In genomic region chr6:26554669-26555504, GRCh38 we compare ENCODE assay signal across 8 cellular contexts. TPM values are rescaled to one million over a fixed set of nuclear protein-coding genes. Genes with fewer than 3 reads are reported as not detected.
DNase-seq lines count a peak whose midpoint lies in the region; ATAC-seq and TF ChIP-seq lines count a peak whose summit lies in the region.

No MANE protein-coding gene starts in this region.

- H3K4me1 Mint-ChIP-seq in CD8-positive, alpha-beta T cell (ENCODE audit: low read depth) = peaks cover 21% of the 10 kb centered on the region
- peaks cover 22% of the 10 kb centered on the region for H3K4me1 Mint-ChIP-seq in activated T-cell treated with anti-CD3 and anti-CD28 coated beads, Interleukin-2, amount 50 U/mL, for 4 hours (ENCODE audit: low read depth)

- peak overlapping the region; percentile 64 for H3K4me3 ChIP-seq in CD8-positive, alpha-beta T cell (ENCODE audit: low read depth, low read length)
- H3K4me3 ChIP-seq in fibroblast of villous mesenchyme (ENCODE audit: low read depth, low read length) (peak overlapping the region; percentile 75), osteoblast (ENCODE audit: insufficient read depth, low read length) (peak overlapping the region; percentile 73)

- H3K27ac ChIP-seq in CD8-positive, alpha-beta T cell (ENCODE audit: low read depth, low read length) = no peak overlapping the region
- peak overlapping the region; percentile 0 for H3K27ac ChIP-seq in osteoblast (ENCODE audit: low read depth, low read length)

- no peaks in the 10 kb centered on the region for H3K36me3 ChIP-seq in CD8-positive, alpha-beta T cell (ENCODE audit: insufficient read depth, low read length)
- no peaks in the 10 kb centered on the region for H3K36me3 ChIP-seq in osteoblast (ENCODE audit: insufficient read depth, low read length)

- H3K79me2 ChIP-seq in osteoblast (ENCODE audit: insufficient read depth, low read length) = no peaks in the 10 kb centered on the region

- H3K36me3 Mint-ChIP-seq in CD8-positive, alpha-beta T cell = peaks cover 2% of the 10 kb centered on the region
- H3K36me3 Mint-ChIP-seq in activated T-cell treated with anti-CD3 and anti-CD28 coated beads, Interleukin-2, amount 50 U/mL, for 4 hours (ENCODE audit: insufficient read depth) = no peaks in the 10 kb centered on the region

- POLR2A ChIA-PET in CD8-positive, alpha-beta T cell (lab: Charles Lee) = interaction anchor here (0.6 to 4.0 kb wide), 12 partner anchors 17 to 1339 kb away, joined by 3 to 54 read pairs (median 4); partner anchors contain the start of gene HMGN4

- no peaks in the 10 kb centered on the region for H3K27me3 Mint-ChIP-seq in CD8-positive, alpha-beta T cell (ENCODE audit: low read depth)
- no peaks in the 10 kb centered on the region for H3K27me3 Mint-ChIP-seq in activated T-cell treated with anti-CD3 and anti-CD28 coated beads, Interleukin-2, amount 50 U/mL, for 4 hours (ENCODE audit: low read depth)

- peak overlapping the region; percentile 80 for H3K27ac Mint-ChIP-seq in CD8-positive, alpha-beta T cell

- H3K4me3 Mint-ChIP-seq in CD8-positive, alpha-beta T cell = peak overlapping the region; percentile 74
- no peak overlapping the region for H3K4me3 Mint-ChIP-seq in activated T-cell treated with anti-CD3 and anti-CD28 coated beads, Interleukin-2, amount 50 U/mL, for 4 hours

- TF ChIP-seq CTCF in CD8-positive, alpha-beta T cell (IDR thresholded peaks at IDR 0.05) = no peak
- no peak for TF ChIP-seq CTCF in fibroblast of villous mesenchyme (IDR thresholded peaks at IDR 0.05; ENCODE audit: insufficient read depth, low read depth, low read length)
- TF ChIP-seq CTCF in osteoblast (IDR thresholded peaks at IDR 0.05; ENCODE audit: extremely low read depth, low read depth, low read length) = no peak

- peaks cover 25% of the 10 kb centered on the region for H3K4me1 ChIP-seq in CD8-positive, alpha-beta T cell (ENCODE audit: insufficient read depth, low read length)
- peaks cover 18% of the 10 kb centered on the region for H3K4me1 ChIP-seq in osteoblast (ENCODE audit: insufficient read depth, low read length)

- intact Hi-C loops in CD8-positive, alpha-beta T cell (cut with DNase I, micrococcal nuclease) = loop anchor here (1.0 to 10.0 kb wide), 8 partner anchors 13 to 917 kb away; partner anchors contain the start of genes ABT1 (in 1 of the 2), BTN2A1 (in 1 of the 2), HMGN4 (in 1 of the 2) and ZNF184 (in 1 of the 2)

- H3K27me3 ChIP-seq in CD8-positive, alpha-beta T cell (ENCODE audit: insufficient read depth, low read length) = no peaks in the 10 kb centered on the region
- no peaks in the 10 kb centered on the region for H3K27me3 ChIP-seq in osteoblast (ENCODE audit: insufficient read depth, low read length)

- H2AFZ ChIP-seq in osteoblast (ENCODE audit: low read length) = peak overlapping the region; percentile 91

- no peaks in the 10 kb centered on the region for H3K9me3 Mint-ChIP-seq in CD8-positive, alpha-beta T cell
- H3K9me3 Mint-ChIP-seq in activated T-cell treated with anti-CD3 and anti-CD28 coated beads, Interleukin-2, amount 50 U/mL, for 4 hours = no peaks in the 10 kb centered on the region

- DNase-seq in CD8-positive, alpha-beta T cell = peak in 4 of 7 experiments; percentile 36 to 70 (median 53)
- peak; percentile 75 for DNase-seq in OCI-M2 (lab: John Stamatoyannopoulos, UW; ENCODE audit: unreplicated experiment)
- DNase-seq in activated T-cell treated with anti-CD3 and anti-CD28 coated beads, Interleukin-2, amount 50 U/mL, for 4 hours = peak; percentile 48
- peak; percentile 64 for DNase-seq in fibroblast of villous mesenchyme (ENCODE audit: low read depth)
- DNase-seq in osteoblast (ENCODE audit: insufficient read length, low spot score, missing footprints) = no peak

- CTCF ChIA-PET in CD8-positive, alpha-beta T cell (lab: Charles Lee) = interaction anchor here (0.6 to 2.5 kb wide), 4 partner anchors 14 to 213 kb away, joined by 4 to 17 read pairs (median 9); partner anchors contain the start of gene ABT1

- peak overlapping the region; percentile 93 for H3K4me2 ChIP-seq in osteoblast (ENCODE audit: insufficient read depth, low read length)

- peak; percentile 57 for ATAC-seq in CD8-positive, alpha-beta T cell
- ATAC-seq in HG02588 (IDR thresholded peaks at IDR 0.05; ENCODE audit: unreplicated experiment) = peak; percentile 26
- peak in 1 of 2 donors; percentile 14 for ATAC-seq in activated T-cell treated with anti-CD3 and anti-CD28 coated beads, Interleukin-2, amount 50 U/mL, for 4 hours
- no peak for ATAC-seq in GM19452 (IDR thresholded peaks at IDR 0.05; ENCODE audit: unreplicated experiment)
- ATAC-seq in HG03039 (IDR thresholded peaks at IDR 0.05; ENCODE audit: unreplicated experiment) = no peak

- no peaks in the 10 kb centered on the region for H3K9me3 ChIP-seq in CD8-positive, alpha-beta T cell (ENCODE audit: low read length)
- no peaks in the 10 kb centered on the region for H3K9me3 ChIP-seq in osteoblast (ENCODE audit: low read depth, low read length)

- H4K20me1 ChIP-seq in osteoblast (ENCODE audit: insufficient read depth, low read length) = no peaks in the 10 kb centered on the region

RNA-seq across cellular contexts. Expression of gene HMGN4, which starts 16.7 kb away (rescaled TPM):
- total RNA-seq in CD8-positive, alpha-beta T cell = 10 to 100 TPM; 24.8 to 33.7 TPM
- 10 to 100 TPM; 63.4 to 73.4 (median 72.0) TPM for total RNA-seq in activated T-cell treated with anti-CD3 and anti-CD28 coated beads, Interleukin-2, amount 50 U/mL, for 4 hours
- total RNA-seq in fibroblast of villous mesenchyme = 74.1 and 85.1 TPM in 2 replicates
- 62.2 and 64.5 TPM in 2 replicates for total RNA-seq in osteoblast

RNA-seq across cellular contexts. Expression of gene ABT1, which starts 41.9 kb away (rescaled TPM):
- 10 to 100 TPM; 42.5 to 44.2 TPM for total RNA-seq in CD8-positive, alpha-beta T cell
- total RNA-seq in activated T-cell treated with anti-CD3 and anti-CD28 coated beads, Interleukin-2, amount 50 U/mL, for 4 hours = 10 to 100 TPM; 49.2 to 51.1 (median 49.5) TPM
- total RNA-seq in fibroblast of villous mesenchyme (14.5 and 16.4 TPM in 2 replicates), osteoblast (11.2 and 11.6 TPM in 2 replicates)

RNA-seq across cellular contexts. Expression of gene BTN1A1, which starts 54.8 kb away (rescaled TPM):
- total RNA-seq in CD8-positive, alpha-beta T cell = not detected
- total RNA-seq in activated T-cell treated with anti-CD3 and anti-CD28 coated beads, Interleukin-2, amount 50 U/mL, for 4 hours = under 1 TPM in 1 of 3 donors, not detected in 2; 0.10 TPM
- total RNA-seq in fibroblast of villous mesenchyme = not detected in 2 replicates
- total RNA-seq in osteoblast = under 0.01 TPM in 2 replicates

Comparison
In these comparisons a context has a peak if more than half of its experiments do, and no peak if none do; other contexts are left out.
1. ATAC-seq: peak in CD8-positive, alpha-beta T cell (single experiment) and HG02588 (single experiment); none in GM19452 (single experiment) and HG03039 (single experiment).
2. Peak in every context shown above with its lines, with median percentiles within 50 percentile points of each other: H3K4me3 ChIP-seq.